10 cellular contexts compared by ENCODE assay signal in genomic region chr1:27883536-27884181, GRCh38. TPM values are rescaled to one million over a fixed set of nuclear protein-coding genes. Genes with fewer than 3 reads are reported as not detected.
DNase-seq lines count a peak whose midpoint lies in the region; ATAC-seq and TF ChIP-seq lines count a peak whose summit lies in the region.
"Had no signal": no experiment of that assay in that cellular context is flagged by ENCODE, and none has a peak within 500 bp of the region (broad histone marks: within the 10 kb centered on the region; RNA-seq: fewer than 3 reads in every experiment).

No MANE protein-coding gene starts in this region.

- H3K4me3 ChIP-seq in colonic mucosa (no peak overlapping the region), testis (no peak overlapping the region), Karpas-422 (ENCODE audit: low read length) (no peak overlapping the region)
- H3K4me3 ChIP-seq: suprapubic skin had no signal

- no peaks in the 10 kb centered on the region for H4K20me1 ChIP-seq in Karpas-422 (ENCODE audit: insufficient read depth, low read depth, low read length)

- peaks cover 42% of the 10 kb centered on the region for H3K4me1 Mint-ChIP-seq in activated CD8-positive, alpha-beta memory T cell treated with anti-CD3 and anti-CD28 coated beads, Interleukin-2, amount 10 ng/mL, durations not matched to agents 7 days and 5 days

- H3K27ac Mint-ChIP-seq in activated CD8-positive, alpha-beta memory T cell treated with anti-CD3 and anti-CD28 coated beads, Interleukin-2, amount 10 ng/mL, durations not matched to agents 7 days and 5 days: peak overlapping the region; percentile 36

- no peak for TF ChIP-seq CTCF in colonic mucosa (IDR thresholded peaks at IDR 0.05)
- no peak for TF ChIP-seq CTCF in testis (IDR thresholded peaks at IDR 0.05)

- no peaks in the 10 kb centered on the region for H3K79me2 ChIP-seq in Karpas-422 (ENCODE audit: low read length)

- CTCF ChIA-PET in activated CD8-positive, alpha-beta memory T cell treated with anti-CD3 and anti-CD28 coated beads, Interleukin-2, amount 10 ng/mL, durations not matched to agents 7 days and 5 days (lab: Charles Lee): interaction anchor here (1.0 kb wide), 1 partner anchor 13 kb away, joined by 3 read pairs; no protein-coding TSS in a partner anchor

- no peaks in the 10 kb centered on the region for H3K9me3 Mint-ChIP-seq in activated CD8-positive, alpha-beta memory T cell treated with anti-CD3 and anti-CD28 coated beads, Interleukin-2, amount 10 ng/mL, durations not matched to agents 7 days and 5 days (ENCODE audit: low read depth)

- no peaks in the 10 kb centered on the region for H3K36me3 ChIP-seq in colonic mucosa
- no peaks in the 10 kb centered on the region for H3K36me3 ChIP-seq in testis (ENCODE audit: low read depth, missing control alignments)
- H3K36me3 ChIP-seq in Karpas-422 (ENCODE audit: insufficient read depth, low read length): no peaks in the 10 kb centered on the region

- peak overlapping the region; percentile 64 for H3K27ac ChIP-seq in colonic mucosa
- H3K27ac ChIP-seq in testis: peak overlapping the region; percentile 48 to 60
- H3K27ac ChIP-seq in Karpas-422 (ENCODE audit: low read length): no peak overlapping the region

- no peak for DNase-seq in activated CD8-positive, alpha-beta memory T cell treated with anti-CD3 and anti-CD28 coated beads, Interleukin-2, amount 10 ng/mL, durations not matched to agents 7 days and 5 days
- DNase-seq in activated CD8-positive, alpha-beta memory T cell treated with anti-CD3 and anti-CD28 coated beads, Interleukin-2, amount 50 U/mL, for 4 hours: no peak
- DNase-seq in colonic mucosa (no peak), testis (no peak), Karpas-422 (no peak), NCI-H2029 treated with DMSO at 0.1 percent for 48 hours (lab: John Stamatoyannopoulos, UW) (no peak)
- DNase-seq: NCI-H2081 treated with DMSO at 0.1 percent for 48 hours had no signal

- ATAC-seq in activated CD8-positive, alpha-beta memory T cell treated with anti-CD3 and anti-CD28 coated beads, Interleukin-2, amount 10 ng/mL, durations not matched to agents 7 days and 5 days: no peak
- peak; percentile 2 for ATAC-seq in HG03354 (IDR thresholded peaks at IDR 0.05; ENCODE audit: poor library complexity, severe bottlenecking, unreplicated experiment)
- no peak for ATAC-seq in GM21529 (IDR thresholded peaks at IDR 0.05; ENCODE audit: unreplicated experiment)

- no peaks in the 10 kb centered on the region for H3K9me3 ChIP-seq in colonic mucosa
- no peaks in the 10 kb centered on the region for H3K9me3 ChIP-seq in testis
- H3K9me3 ChIP-seq in Karpas-422 (ENCODE audit: low read length): no peaks in the 10 kb centered on the region
- H3K9me3 ChIP-seq: suprapubic skin had no signal

- no peaks in the 10 kb centered on the region for H3K4me1 ChIP-seq in colonic mucosa
- no peaks in the 10 kb centered on the region for H3K4me1 ChIP-seq in testis
- H3K4me1 ChIP-seq in Karpas-422 (ENCODE audit: low read length): peaks cover 8% of the 10 kb centered on the region

- no peak overlapping the region for H3K4me2 ChIP-seq in Karpas-422 (ENCODE audit: low read depth, low read length, poor library complexity, severe bottlenecking)

- intact Hi-C loops in colonic mucosa (cut with DNase I) (no loop called here), testis (cut with DNase I; ENCODE audit: low total_unique reads) (no loop called here)

- H2AFZ ChIP-seq in Karpas-422 (ENCODE audit: low read length): no peak overlapping the region

- no peaks in the 10 kb centered on the region for H3K27me3 Mint-ChIP-seq in activated CD8-positive, alpha-beta memory T cell treated with anti-CD3 and anti-CD28 coated beads, Interleukin-2, amount 10 ng/mL, durations not matched to agents 7 days and 5 days

- no peaks in the 10 kb centered on the region for H3K9me2 ChIP-seq in Karpas-422 (replicated peaks; ENCODE audit: insufficient read depth, low read length)

- H3K9ac ChIP-seq in colonic mucosa (ENCODE audit: low read depth in 2 of 2, low read length in 2 of 2) (peak overlapping the region in 1 of 2 donors; percentile 40), Karpas-422 (ENCODE audit: low read length) (no peak overlapping the region)

- TF ChIP-seq POLR2A in testis (IDR thresholded peaks at IDR 0.05): no peak

- H3K36me3 Mint-ChIP-seq in activated CD8-positive, alpha-beta memory T cell treated with anti-CD3 and anti-CD28 coated beads, Interleukin-2, amount 10 ng/mL, durations not matched to agents 7 days and 5 days: peaks cover 38% of the 10 kb centered on the region

- WGBS in testis, 2 donors: 81 to 91% methylated on average over 19 of the region's 19 CpGs

- no peak overlapping the region for H3K4me3 Mint-ChIP-seq in activated CD8-positive, alpha-beta memory T cell treated with anti-CD3 and anti-CD28 coated beads, Interleukin-2, amount 10 ng/mL, durations not matched to agents 7 days and 5 days

- no peaks in the 10 kb centered on the region for H3K27me3 ChIP-seq in colonic mucosa
- no peaks in the 10 kb centered on the region for H3K27me3 ChIP-seq in testis
- no peaks in the 10 kb centered on the region for H3K27me3 ChIP-seq in Karpas-422 (ENCODE audit: low read length)
- H3K27me3 ChIP-seq: suprapubic skin had no signal

RNA-seq across cellular contexts. Expression of gene THEMIS2, which starts 11.3 kb away (rescaled TPM):
- total RNA-seq in activated CD8-positive, alpha-beta memory T cell treated with anti-CD3 and anti-CD28 coated beads, Interleukin-2, amount 10 ng/mL, durations not matched to agents 7 days and 5 days: 10 to 100 TPM; 23.4 to 30.7 TPM
- 10 to 100 TPM in 1 of 2 donors, 1 to 10 TPM in 1; 6.8 to 12.6 TPM for total RNA-seq in colonic mucosa
- total RNA-seq in testis: 100 to 1,000 TPM; 103 to 132 TPM
- polyA plus RNA-seq in testis (ENCODE audit: insufficient read depth, low read depth, low replicate concordance): 56.9 TPM
- total RNA-seq in Karpas-422 (2014; rRNA removed; shearing (Covaris generic); ENCODE audit: low replicate concordance): 8.7 and 9.2 TPM in 2 replicates

RNA-seq across cellular contexts. Expression of gene RPA2, which starts 30.7 kb away (rescaled TPM):
- 10 to 100 TPM; 63.0 to 72.1 TPM for total RNA-seq in activated CD8-positive, alpha-beta memory T cell treated with anti-CD3 and anti-CD28 coated beads, Interleukin-2, amount 10 ng/mL, durations not matched to agents 7 days and 5 days
- total RNA-seq in colonic mucosa: 10 to 100 TPM; 14.3 to 30.7 TPM
- 10 to 100 TPM; 67.7 to 71.3 TPM for total RNA-seq in testis
- 131 TPM for polyA plus RNA-seq in testis (ENCODE audit: insufficient read depth, low read depth, low replicate concordance)
- total RNA-seq in Karpas-422 (2014; rRNA removed; shearing (Covaris generic); ENCODE audit: low replicate concordance): 67.0 and 72.5 TPM in 2 replicates

RNA-seq across cellular contexts. Expression of gene SMPDL3B, which starts 51.1 kb away (rescaled TPM):
- total RNA-seq in activated CD8-positive, alpha-beta memory T cell treated with anti-CD3 and anti-CD28 coated beads, Interleukin-2, amount 10 ng/mL, durations not matched to agents 7 days and 5 days: 1 to 10 TPM in 1 of 2 experiments, under 1 TPM in 1; 0.40 to 1.4 TPM
- total RNA-seq in colonic mucosa: 10 to 100 TPM; 27.4 to 38.6 TPM
- total RNA-seq in testis: 1 to 10 TPM; 2.1 to 2.5 TPM
- 2.7 TPM for polyA plus RNA-seq in testis (ENCODE audit: insufficient read depth, low read depth, low replicate concordance)
- 0.36 TPM in 1 of 2 replicates, not detected in the other for total RNA-seq in Karpas-422 (2014; rRNA removed; shearing (Covaris generic); ENCODE audit: low replicate concordance)

RNA-seq across cellular contexts. Expression of gene PPP1R8, which starts 53.1 kb away (rescaled TPM):
- total RNA-seq in activated CD8-positive, alpha-beta memory T cell treated with anti-CD3 and anti-CD28 coated beads, Interleukin-2, amount 10 ng/mL, durations not matched to agents 7 days and 5 days: 10 to 100 TPM; 57.4 to 68.7 TPM
- total RNA-seq in colonic mucosa (10 to 100 TPM; 31.8 to 39.2 TPM), testis (10 to 100 TPM; 39.4 to 57.7 TPM)
- polyA plus RNA-seq in testis (ENCODE audit: insufficient read depth, low read depth, low replicate concordance): 49.4 TPM
- 38.3 and 48.1 TPM in 2 replicates for total RNA-seq in Karpas-422 (2014; rRNA removed; shearing (Covaris generic); ENCODE audit: low replicate concordance)

Comparison
In these comparisons a context has a peak if more than half of its experiments do, and no peak if none do; other contexts are left out.
1. RNA of gene SMPDL3B, which starts 51.1 kb away (total RNA-seq): 27.4 to 38.6 TPM in colonic mucosa; 2.1 to 2.5 TPM in testis, 0.40 to 1.4 TPM in activated CD8-positive, alpha-beta memory T cell treated with anti-CD3 and anti-CD28 coated beads, Interleukin-2, amount 10 ng/mL, durations not matched to agents 7 days and 5 days and 0.36 TPM in Karpas-422; every median in the first group is over 4 times any median in the second.